ENCODE assay signal across 17 cellular contexts in the genomic region with DNA sequence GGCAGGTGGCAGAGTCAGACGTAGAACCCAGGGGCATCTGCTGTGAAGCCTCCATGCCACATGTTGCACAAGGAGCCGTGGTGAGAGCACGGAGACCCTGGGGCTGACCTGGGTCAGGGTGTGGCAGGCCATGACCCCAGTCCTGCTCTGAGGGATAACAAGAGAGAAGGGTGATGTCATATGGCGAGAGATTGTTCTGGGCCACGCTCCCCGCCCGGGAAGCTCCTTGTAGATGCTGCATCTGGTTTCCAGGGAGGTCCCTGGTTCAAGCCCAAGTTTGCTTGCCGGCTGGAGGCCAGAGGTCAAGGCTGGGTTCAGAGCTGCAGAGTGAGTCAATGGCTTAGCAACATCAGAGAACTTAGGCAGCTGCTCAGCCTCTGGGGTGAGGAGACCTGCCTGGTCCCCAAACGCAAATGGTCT. TPM values are rescaled to one million over a fixed set of nuclear protein-coding genes. Genes with fewer than 3 reads are reported as not detected.
DNase-seq lines count a peak whose midpoint lies in the region; ATAC-seq and TF ChIP-seq lines count a peak whose summit lies in the region.
"Had no signal": no experiment of that assay in that cellular context is flagged by ENCODE, and none has a peak within 500 bp of the region (broad histone marks: within the 10 kb centered on the region; RNA-seq: fewer than 3 reads in every experiment).

No MANE protein-coding gene starts in this region.

- peak; percentile 85 to 96 for ATAC-seq in right cardiac atrium
- ATAC-seq in sciatic nerve = peak; percentile 82
- ATAC-seq: stimulated activated naive B cell treated with anti-CD40 and anti-IgM and Interleukin-4, amounts not matched to agents 10 μg/mL and 1 μg/mL and 100 μg/mL, for 72 hours had no signal

- no peaks in the 10 kb centered on the region for H3K36me3 ChIP-seq in esophagus muscularis mucosa
- no peaks in the 10 kb centered on the region for H3K36me3 ChIP-seq in uterus
- H3K36me3 ChIP-seq: ascending aorta, HAP-1 had no signal

- H3K9me3 ChIP-seq in esophagus muscularis mucosa = no peaks in the 10 kb centered on the region
- no peaks in the 10 kb centered on the region for H3K9me3 ChIP-seq in right cardiac atrium (ENCODE audit: control insufficient read depth, low read length)
- no peaks in the 10 kb centered on the region for H3K9me3 ChIP-seq in uterus
- H3K9me3 ChIP-seq: ascending aorta, HAP-1 had no signal

- H3K4me3 ChIP-seq in esophagus muscularis mucosa = no peak overlapping the region
- no peak overlapping the region for H3K4me3 ChIP-seq in right cardiac atrium (ENCODE audit: low read length)
- no peak overlapping the region for H3K4me3 ChIP-seq in uterus
- H3K4me3 ChIP-seq: ascending aorta, HAP-1 had no signal

- DNase-seq in esophagus muscularis mucosa (ENCODE audit: extremely low spot score) (peak; percentile 96), right cardiac atrium (peak; percentile 88 to 93 (median 91)), sciatic nerve (ENCODE audit: low spot score) (peak; percentile 86), uterus (peak; percentile 78 to 89), GOT3 (lab: John Stamatoyannopoulos, UW) (no peak), erythroblast (lab: John Stamatoyannopoulos, UW) (no peak), RKO (ENCODE audit: low spot score) (no peak)
- DNase-seq: activated CD4-positive, CD25-positive, alpha-beta regulatory T cell; islet precursor cell; NCI-H146; NCI-H345; occipital lobe; SHP77 treated with DMSO at 0.1 percent for 48 hours; stimulated activated naive B cell treated with anti-CD40 and anti-IgM and Interleukin-4, amounts not matched to agents 10 μg/mL and 1 μg/mL and 100 μg/mL, for 72 hours had no signal

- TF ChIP-seq CTCF in esophagus muscularis mucosa (IDR thresholded peaks at IDR 0.05) (no peak), uterus (IDR thresholded peaks at IDR 0.05) (no peak)

- H3K4me1 ChIP-seq in esophagus muscularis mucosa (peaks cover 36 to 52% (median 43%) of the 10 kb centered on the region in 4 donors), right cardiac atrium (ENCODE audit: control insufficient read depth, insufficient read depth, low read length) (peaks cover 17% of the 10 kb centered on the region), uterus (peaks cover 0 to 5% of the 10 kb centered on the region in 2 donors)
- H3K4me1 ChIP-seq: ascending aorta, HAP-1 had no signal

- H3K27ac ChIP-seq in esophagus muscularis mucosa (replicated peaks in 1 of 4) (peak overlapping the region; percentile 45 to 54 (median 50)), right cardiac atrium (ENCODE audit: low read length) (peak overlapping the region; percentile 31), uterus (peak overlapping the region in 1 of 2 donors; percentile 59)

- intact Hi-C loops in esophagus muscularis mucosa (cut with DNase I) (no loop called here), right cardiac atrium (cut with DNase I) (no loop called here), sciatic nerve (cut with DNase I) (no loop called here), uterus (cut with DNase I; ENCODE audit: low total_unique reads) (no loop called here)

- 49% methylated on average over 3 of the region's 9 CpGs for WGBS in esophagus muscularis mucosa
- 51% methylated on average over 9 of the region's 9 CpGs for WGBS in right cardiac atrium

- H3K27me3 ChIP-seq in esophagus muscularis mucosa (no peaks in the 10 kb centered on the region), right cardiac atrium (ENCODE audit: control insufficient read depth, insufficient read depth) (no peaks in the 10 kb centered on the region), uterus (no peaks in the 10 kb centered on the region)
- H3K27me3 ChIP-seq: ascending aorta had no signal

- TF ChIP-seq POLR2A in esophagus muscularis mucosa (IDR thresholded peaks at IDR 0.05; ENCODE audit: low read depth) = no peak
- TF ChIP-seq POLR2A in uterus (IDR thresholded peaks at IDR 0.05) = no peak
- no peak for TF ChIP-seq POLR2A in erythroblast (IDR thresholded peaks at IDR 0.05; ENCODE audit: low read length)

- TF ChIP-seq EP300 in esophagus muscularis mucosa (IDR thresholded peaks at IDR 0.05) = no peak

RNA-seq across cellular contexts. Expression of a gene that starts 17.3 kb away (rescaled TPM):
- 10 to 100 TPM; 15.4 to 21.1 (median 16.1) TPM for total RNA-seq in esophagus muscularis mucosa
- 10 to 100 TPM; 17.1 to 30.5 (median 21.2) TPM for total RNA-seq in right cardiac atrium
- polyA plus RNA-seq in right cardiac atrium = 8.6 TPM
- 57.4 TPM for total RNA-seq in sciatic nerve
- total RNA-seq in uterus = 10 to 100 TPM in 3 of 4 donors, 1 to 10 TPM in 1; 10.0 to 66.8 (median 19.2) TPM
- total RNA-seq: T-helper 1 cell treated with Interleukin-12 subunit alpha and Interleukin-12 subunit beta and Interleukin-4 antibody, amounts not matched to agents 30 ng/mL and 1 ng/mL, for 36 hours had no signal

Comparison
In these comparisons a context has a peak if more than half of its experiments do, and no peak if none do; other contexts are left out.
1. DNase-seq: peak in esophagus muscularis mucosa (single experiment), right cardiac atrium (3 of 3), sciatic nerve (single experiment) and uterus (2 of 2); none in GOT3 (single experiment), erythroblast (0 of 2) and RKO (single experiment).